In genomic region chr1:114482585-114482984, GRCh38 we compare ENCODE assay signal across 9 cellular contexts. TPM values are rescaled to one million over a fixed set of nuclear protein-coding genes. Genes with fewer than 3 reads are reported as not detected.
DNase-seq lines count a peak whose midpoint lies in the region; ATAC-seq lines count a peak whose summit lies in the region.
"Had no signal": no experiment of that assay in that cellular context is flagged by ENCODE, and none has a peak within 500 bp of the region (broad histone marks: within the 10 kb centered on the region; RNA-seq: fewer than 3 reads in every experiment).

No MANE protein-coding gene starts in this region.

- H3K27ac Mint-ChIP-seq in natural killer cell treated with Interleukin-12 subunit alpha and Interleukin-12 subunit beta and Interleukin-15 and Interleukin-18, amount 100 ng/mL, for 72 hours: peak overlapping the region; percentile 26 to 46

- no peak for DNase-seq in activated CD4-positive, CD25-positive, alpha-beta regulatory T cell treated with anti-CD3 and anti-CD28 coated beads, Interleukin-2, amount 50 U/mL, for 72 hours
- DNase-seq in RPMI8226 (peak; percentile 11), sciatic nerve (ENCODE audit: low spot score) (no peak), SW480 (ENCODE audit: low spot score) (no peak)
- no peak for DNase-seq in natural killer cell treated with Interleukin-12 subunit alpha and Interleukin-12 subunit beta and Interleukin-15 and Interleukin-18, amount 100 ng/mL, for 72 hours (ENCODE audit: low spot score)
- DNase-seq: IMR-90 had no signal

- no peaks in the 10 kb centered on the region for H3K27me3 Mint-ChIP-seq in natural killer cell treated with Interleukin-12 subunit alpha and Interleukin-12 subunit beta and Interleukin-15 and Interleukin-18, amount 100 ng/mL, for 72 hours

- H3K4me1 Mint-ChIP-seq in natural killer cell treated with Interleukin-12 subunit alpha and Interleukin-12 subunit beta and Interleukin-15 and Interleukin-18, amount 100 ng/mL, for 72 hours (ENCODE audit: low read depth in 2 of 2): peaks cover 48 to 56% of the 10 kb centered on the region in 2 donors

- H3K4me3 Mint-ChIP-seq in natural killer cell treated with Interleukin-12 subunit alpha and Interleukin-12 subunit beta and Interleukin-15 and Interleukin-18, amount 100 ng/mL, for 72 hours: peak overlapping the region; percentile 53

- ATAC-seq in activated CD4-positive, CD25-positive, alpha-beta regulatory T cell treated with anti-CD3 and anti-CD28 coated beads, Interleukin-2, amount 50 U/mL, for 24 hours: peak; percentile 55 to 64
- ATAC-seq in HG02588 (IDR thresholded peaks at IDR 0.05; ENCODE audit: unreplicated experiment) (peak; percentile 66), GM21381 (IDR thresholded peaks at IDR 0.05; ENCODE audit: unreplicated experiment) (no peak), sciatic nerve (no peak)
- peak; percentile 54 to 73 for ATAC-seq in natural killer cell treated with Interleukin-12 subunit alpha and Interleukin-12 subunit beta and Interleukin-15 and Interleukin-18, amount 100 ng/mL, for 72 hours

- peaks cover 5% of the 10 kb centered on the region for H3K9me3 Mint-ChIP-seq in natural killer cell treated with Interleukin-12 subunit alpha and Interleukin-12 subunit beta and Interleukin-15 and Interleukin-18, amount 100 ng/mL, for 72 hours

- intact Hi-C loops in sciatic nerve (cut with DNase I): no loop called here

- peaks cover 7% of the 10 kb centered on the region for H3K36me3 Mint-ChIP-seq in natural killer cell treated with Interleukin-12 subunit alpha and Interleukin-12 subunit beta and Interleukin-15 and Interleukin-18, amount 100 ng/mL, for 72 hours

RNA-seq across cellular contexts. Expression of gene TRIM33, which starts 28.4 kb away (rescaled TPM):
- total RNA-seq in natural killer cell treated with Interleukin-12 subunit alpha and Interleukin-12 subunit beta and Interleukin-15 and Interleukin-18, amount 100 ng/mL, for 72 hours: 10 to 100 TPM; 48.1 to 55.7 TPM
- total RNA-seq in sciatic nerve: 41.4 TPM

Comparison
In these comparisons a context has a peak if more than half of its experiments do, and no peak if none do; other contexts are left out.
1. ATAC-seq: peak in activated CD4-positive, CD25-positive, alpha-beta regulatory T cell treated with anti-CD3 and anti-CD28 coated beads, Interleukin-2, amount 50 U/mL, for 24 hours (2 of 2), HG02588 (single experiment) and natural killer cell treated with Interleukin-12 subunit alpha and Interleukin-12 subunit beta and Interleukin-15 and Interleukin-18, amount 100 ng/mL, for 72 hours (2 of 2); none in GM21381 (single experiment) and sciatic nerve (single experiment).